ENCODE assay signal across 7 cellular contexts in the genomic region with DNA sequence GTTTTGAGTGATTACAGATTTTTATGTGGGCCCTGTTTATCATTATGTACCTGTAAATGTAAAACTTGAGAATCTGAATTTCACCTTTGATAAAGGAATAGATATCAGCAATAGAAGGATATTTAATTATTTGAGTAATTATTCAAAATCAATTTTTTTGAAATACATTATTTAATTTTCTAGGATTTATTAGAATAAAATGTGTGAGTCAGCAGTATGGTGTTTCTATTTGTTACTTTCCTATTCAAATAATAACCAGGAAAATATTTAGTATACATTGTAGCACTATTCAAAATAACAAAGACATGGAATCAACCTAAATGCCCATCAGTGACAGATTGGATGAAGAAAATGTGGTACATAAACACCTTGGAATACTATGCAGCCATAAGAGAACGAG.
"Had no signal": no experiment of that assay in that cellular context is flagged by ENCODE, and none has a peak within 500 bp of the region (broad histone marks: within the 10 kb centered on the region; RNA-seq: fewer than 3 reads in every experiment).

No MANE protein-coding gene starts in this region.

- FAIRE-seq: HTR-8/SVneo had no signal

- H3K9me3 Mint-ChIP-seq: HFFc6 had no signal

- H3K27ac Mint-ChIP-seq: HFFc6 had no signal

- H3K4me3 Mint-ChIP-seq: HFFc6 had no signal

- DNase-seq: GM23248, GOT3, H7, HFFc6, IMR-90, KBM-7 had no signal
